In genomic region chr1:56148466-56149193, GRCh38 we compare ENCODE assay signal across 20 cellular contexts.
DNase-seq lines count a peak whose midpoint lies in the region; ATAC-seq and TF ChIP-seq lines count a peak whose summit lies in the region.
"Had no signal": no experiment of that assay in that cellular context is flagged by ENCODE, and none has a peak within 500 bp of the region (broad histone marks: within the 10 kb centered on the region; RNA-seq: fewer than 3 reads in every experiment).

No MANE protein-coding gene starts in this region.

- no peaks in the 10 kb centered on the region for H3K79me1 ChIP-seq in H9 (ENCODE audit: insufficient read depth, low read depth, low read length, poor library complexity, severe bottlenecking)

- no peak overlapping the region for H4K8ac ChIP-seq in H9 (replicated peaks; ENCODE audit: insufficient read length, low read depth, low read length)

- H2AK5ac ChIP-seq in H9 (ENCODE audit: insufficient read length, low read length): no peak overlapping the region

- no peak overlapping the region for H3K27ac Mint-ChIP-seq in H9
- H3K27ac Mint-ChIP-seq in nephron: peak overlapping the region; percentile 8 to 34 (median 23)
- H3K27ac Mint-ChIP-seq: effector memory CD8-positive, alpha-beta T cell; mesothelial cell of epicardium had no signal

- H3K36me3 Mint-ChIP-seq in H9 (ENCODE audit: insufficient read depth in 1 of 3, low read depth in 3 of 3): no peaks in the 10 kb centered on the region
- H3K36me3 Mint-ChIP-seq in nephron (ENCODE audit: low read depth): no peaks in the 10 kb centered on the region
- H3K36me3 Mint-ChIP-seq: mesothelial cell of epicardium had no signal

- H3K9me3 ChIP-seq in H9 (ENCODE audit: control insufficient read depth, low read depth, low read length): no peaks in the 10 kb centered on the region
- H3K9me3 ChIP-seq: BLaER1 had no signal

- H3K9me3 Mint-ChIP-seq in H9: no peaks in the 10 kb centered on the region; a peak in 1 of 5 replicates
- H3K9me3 Mint-ChIP-seq in nephron: no peaks in the 10 kb centered on the region
- H3K9me3 Mint-ChIP-seq: mesothelial cell of epicardium had no signal

- no peak overlapping the region for H4K5ac ChIP-seq in H9 (ENCODE audit: insufficient read length, low read depth, low read length)

- H3K4ac ChIP-seq in H9 (ENCODE audit: low read depth, low read length): no peak overlapping the region

- H3K4me2 ChIP-seq in H9 (ENCODE audit: insufficient read depth, insufficient read length, low read length): no peak overlapping the region
- H3K4me2 ChIP-seq: BLaER1, PC-9 had no signal

- H3K14ac ChIP-seq in H9 (ENCODE audit: insufficient read depth, low read length): no peak overlapping the region

- no peaks in the 10 kb centered on the region for H3K79me2 ChIP-seq in H9 (ENCODE audit: insufficient read depth, low read length)

- no peaks in the 10 kb centered on the region for H3K4me1 ChIP-seq in H9 (ENCODE audit: insufficient read depth, low read length)
- H3K4me1 ChIP-seq: BLaER1 had no signal

- WGBS in H9 (ENCODE audit: extremely low coverage, insufficient read length, low lambda C conversion rate): no CpG with 5 or more reads among the region's 5 CpGs

- H3K9ac ChIP-seq in H9 (ENCODE audit: extremely low read depth, insufficient read length, low read length): no peak overlapping the region
- H3K9ac ChIP-seq: BLaER1 had no signal

- no peak overlapping the region for H2BK12ac ChIP-seq in H9 (ENCODE audit: insufficient read length, low read depth, low read length)

- no peak overlapping the region for H4K91ac ChIP-seq in H9 (ENCODE audit: insufficient read length, low read depth, low read length)

- peaks cover under 1% of the 10 kb centered on the region for H3K27me3 Mint-ChIP-seq in H9 (ENCODE audit: low read depth)
- H3K27me3 Mint-ChIP-seq in nephron (ENCODE audit: low read depth): no peaks in the 10 kb centered on the region
- H3K27me3 Mint-ChIP-seq: effector memory CD8-positive, alpha-beta T cell had no signal

- H3K18ac ChIP-seq in H9 (ENCODE audit: insufficient read length, low read depth, low read length): no peak overlapping the region

- no peak overlapping the region for H2BK120ac ChIP-seq in H9 (ENCODE audit: low read depth, low read length, poor library complexity, severe bottlenecking)

- H3K23me2 ChIP-seq in H9 (ENCODE audit: insufficient read length, low read depth, low read length, poor library complexity, severe bottlenecking): no peaks in the 10 kb centered on the region

- H3K4me3 Mint-ChIP-seq in H9: no peak overlapping the region
- no peak overlapping the region for H3K4me3 Mint-ChIP-seq in nephron
- H3K4me3 Mint-ChIP-seq: effector memory CD8-positive, alpha-beta T cell; mesothelial cell of epicardium had no signal

- H3K56ac ChIP-seq in H9 (ENCODE audit: insufficient read length, low read depth, low read length): no peak overlapping the region

- no peaks in the 10 kb centered on the region for H3K36me3 ChIP-seq in GM06990 (ENCODE audit: control insufficient read depth, insufficient read depth, low read length)
- H3K36me3 ChIP-seq: BLaER1 had no signal

- H2BK20ac ChIP-seq in H9 (ENCODE audit: low read depth, low read length, poor library complexity, severe bottlenecking): no peak overlapping the region

- no peak overlapping the region for H3T11ph ChIP-seq in H9 (ENCODE audit: low read length)

- H3K4me1 Mint-ChIP-seq in H9 (no peaks in the 10 kb centered on the region), nephron (peaks cover 47% of the 10 kb centered on the region)

- no peak overlapping the region for H3K23ac ChIP-seq in H9 (ENCODE audit: insufficient read length, low read depth, low read length)

- no peak overlapping the region for H2BK15ac ChIP-seq in H9 (ENCODE audit: low read depth, low read length)

- H3K4me3 ChIP-seq in GM06990 (replicated peaks; ENCODE audit: low read depth, low read length) (no peak overlapping the region), choroid plexus epithelial cell (ENCODE audit: low read depth, low read length) (no peak overlapping the region)
- H3K4me3 ChIP-seq: BLaER1, PC-9 had no signal

- no peak overlapping the region for H3K27ac ChIP-seq in H9 (ENCODE audit: insufficient read length, low read depth, low read length)
- H3K27ac ChIP-seq: BLaER1, PC-9 had no signal

- TF ChIP-seq CTCF in GM06990 (IDR thresholded peaks at IDR 0.05; ENCODE audit: insufficient read depth, low read length, poor library complexity, severe bottlenecking) (peak; percentile 30), H9 (conservative IDR thresholded peaks at IDR 0.05) (0 out of 3 replicates have a peak, but pooled peaks have one; percentile 28), choroid plexus epithelial cell (conservative IDR thresholded peaks at IDR 0.05; ENCODE audit: low read depth, low read length) (peak; percentile 11), nephron (IDR thresholded peaks at IDR 0.05; ENCODE audit: unreplicated experiment in 3 of 3) (peak in 1 of 3 experiments; percentile 26)

- H2BK5ac ChIP-seq in H9 (ENCODE audit: insufficient read length, low read length): no peak overlapping the region

- H3K27me3 ChIP-seq in GM06990 (replicated peaks; ENCODE audit: control insufficient read depth, insufficient read depth, low read length) (peaks cover 2% of the 10 kb centered on the region), H9 (ENCODE audit: insufficient read depth, low read length) (no peaks in the 10 kb centered on the region)
- H3K27me3 ChIP-seq: BLaER1 had no signal

- ATAC-seq in HG02884 (IDR thresholded peaks at IDR 0.05; ENCODE audit: unreplicated experiment): no peak
- ATAC-seq: effector memory CD8-positive, alpha-beta T cell had no signal

- no peak overlapping the region for H2AFZ ChIP-seq in H9 (ENCODE audit: low read length)
- H2AFZ ChIP-seq: PC-9 had no signal

- DNase-seq in GM06990 (ENCODE audit: extremely low read depth, insufficient read length) (no peak), H9 (no peak), choroid plexus epithelial cell (ENCODE audit: low read depth) (no peak), COLO668 (lab: John Stamatoyannopoulos, UW; ENCODE audit: unreplicated experiment) (no peak), NCI-H1105 (lab: John Stamatoyannopoulos, UW) (no peak)
- DNase-seq: activated CD4-positive, alpha-beta T cell treated with anti-CD3 and anti-CD28 coated beads for 48 hours; activated CD8-positive, alpha-beta memory T cell treated with anti-CD3 and anti-CD28 coated beads, Interleukin-2, amount 50 U/mL, for 4 hours; activated gamma-delta T cell; central memory CD4-positive, alpha-beta T cell; effector memory CD8-positive, alpha-beta T cell; IMR-90; kidney glomerular epithelial cell; MV-4-11; PC-9; substantia nigra; T1000 had no signal

- no peaks in the 10 kb centered on the region for H4K20me1 ChIP-seq in H9 (ENCODE audit: control insufficient read depth, insufficient read depth, insufficient read length)
- H4K20me1 ChIP-seq: BLaER1 had no signal

Comparison
In these comparisons a context has a peak if more than half of its experiments do, and no peak if none do; other contexts are left out.
1. H3K27ac Mint-ChIP-seq: peak in nephron (3 of 3); none in H9 (0 of 3).